33 cellular contexts compared by ENCODE assay signal in the genomic region with DNA sequence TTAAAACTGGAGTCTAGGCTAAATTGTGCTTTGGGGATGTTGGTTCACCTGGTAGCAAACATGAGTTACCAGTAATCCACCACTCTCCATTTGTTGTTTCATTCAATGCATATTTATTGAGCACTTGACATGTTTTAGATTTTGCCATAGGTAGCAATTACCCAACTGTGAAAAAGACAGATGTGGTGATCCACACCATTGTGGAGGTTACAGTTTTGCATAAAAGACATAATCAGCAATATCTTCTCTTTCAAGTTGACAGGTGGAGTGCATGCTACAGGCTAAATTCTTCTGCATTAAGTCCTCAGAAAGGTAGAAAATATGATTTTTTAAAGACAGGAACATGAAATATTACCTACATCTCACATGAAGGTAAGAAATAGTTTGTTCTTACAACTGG.
"Had no signal": no experiment of that assay in that cellular context is flagged by ENCODE, and none has a peak within 500 bp of the region (broad histone marks: within the 10 kb centered on the region; RNA-seq: fewer than 3 reads in every experiment).

No MANE protein-coding gene starts in this region.

- FAIRE-seq: endometrium, endothelial cell of umbilical vein had no signal

- H3K36me3 ChIP-seq: adrenal gland, breast epithelium, cardiac muscle cell, colonic mucosa, esophagus squamous epithelium, gastroesophageal sphincter, heart right ventricle, WERI-Rb-1 had no signal

- H3K79me2 ChIP-seq: hepatocyte had no signal

- H3K27me3 ChIP-seq: adrenal gland, breast epithelium, cardiac muscle cell, colonic mucosa, gastroesophageal sphincter, heart right ventricle, hepatocyte had no signal

- H2AFZ ChIP-seq: hepatocyte had no signal

- H3K9me3 ChIP-seq: adrenal gland, colonic mucosa had no signal

- H3K4me2 ChIP-seq: hepatocyte had no signal

- H3K4me1 ChIP-seq: adrenal gland, breast epithelium, colonic mucosa, esophagus squamous epithelium, gastroesophageal sphincter, heart right ventricle had no signal

- DNase-seq: activated B cell treated with CpG ODN at 0.5 μM for 24 hours; activated CD4-positive, alpha-beta memory T cell treated with anti-CD3 and anti-CD28 coated beads for 36 hours; activated CD4-positive, alpha-beta T cell treated with anti-CD3 and anti-CD28 coated beads for 48 hours; activated CD4-positive, alpha-beta T cell treated with anti-CD3 and anti-CD28 coated beads, Interleukin-2, amount 50 U/mL, for 1 hour; activated CD8-positive, alpha-beta memory T cell treated with anti-CD3 and anti-CD28 coated beads, Interleukin-2, amount 10 ng/mL, durations not matched to agents 7 days and 5 days; activated CD8-positive, alpha-beta memory T cell treated with anti-CD3 and anti-CD28 coated beads, Interleukin-2, amount 50 U/mL, for 4 hours; activated CD8-positive, alpha-beta T cell treated with anti-CD3 and anti-CD28 coated beads, Interleukin-2, amount 10 ng/mL, durations not matched to agents 7 days and 5 days; activated effector memory CD4-positive, alpha-beta T cell treated with anti-CD3 and anti-CD28 coated beads, Interleukin-2, amount 50 U/mL, for 16 hours; activated naive CD4-positive, alpha-beta T cell treated with anti-CD3 and anti-CD28 coated beads for 36 hours; activated naive CD8-positive, alpha-beta T cell treated with anti-CD3 and anti-CD28 coated beads for 36 hours; activated naive CD8-positive, alpha-beta T cell treated with anti-CD3 and anti-CD28 coated beads, Interleukin-2, amount 50 U/mL, for 24 hours; activated T-cell treated with anti-CD3 and anti-CD28 coated beads, Interleukin-2, amount 50 U/mL, for 1 hour; activated T-cell treated with anti-CD3 and anti-CD28 coated beads, Interleukin-2, amount 50 U/mL, for 48 hours; adrenal gland; amygdala; aorta; central memory CD4-positive, alpha-beta T cell; cerebellar nuclear complex; colonic mucosa; effector CD8-positive, alpha-beta T cell; esophagus squamous epithelium; foreskin melanocyte; heart right ventricle; T1000; WERI-Rb-1 had no signal

- H3K27ac ChIP-seq: adrenal gland, breast epithelium, cardiac muscle cell, colonic mucosa, epithelial cell of prostate, esophagus squamous epithelium, gastroesophageal sphincter, heart right ventricle, hepatocyte, WERI-Rb-1 had no signal

- H3K4me3 ChIP-seq: adrenal gland, breast epithelium, cardiac muscle cell, colonic mucosa, esophagus squamous epithelium, gastroesophageal sphincter, heart right ventricle, hepatocyte had no signal

- ATAC-seq: activated CD4-positive, CD25-positive, alpha-beta regulatory T cell treated with anti-CD3 and anti-CD28 coated beads, Interleukin-2, amount 50 U/mL, for 24 hours; activated CD8-positive, alpha-beta memory T cell treated with anti-CD3 and anti-CD28 coated beads, Interleukin-2, amount 10 ng/mL, durations not matched to agents 7 days and 5 days; activated CD8-positive, alpha-beta T cell treated with anti-CD3 and anti-CD28 coated beads, Interleukin-2, amount 10 ng/mL, durations not matched to agents 7 days and 5 days; activated naive CD8-positive, alpha-beta T cell treated with anti-CD3 and anti-CD28 coated beads, Interleukin-2, amount 50 U/mL, for 24 hours; gastroesophageal sphincter; heart right ventricle had no signal
